ENCODE assay signal across 28 cellular contexts in genomic region chr6:71011861-71012260, GRCh38. TPM values are rescaled to one million over a fixed set of nuclear protein-coding genes. Genes with fewer than 3 reads are reported as not detected.
"Had no signal": no experiment of that assay in that cellular context is flagged by ENCODE, and none has a peak within 500 bp of the region (broad histone marks: within the 10 kb centered on the region; RNA-seq: fewer than 3 reads in every experiment).

No MANE protein-coding gene starts in this region.

- H3K4me3 ChIP-seq: hepatocyte, left ventricle myocardium inferior, right lobe of liver, skin epidermis, tibial artery had no signal

- H3K4me1 ChIP-seq: foreskin keratinocyte, left ventricle myocardium inferior, parathyroid adenoma, right lobe of liver, tibial artery had no signal

- FAIRE-seq: colon had no signal

- H3K27ac Mint-ChIP-seq: activated CD4-positive, alpha-beta T cell treated with anti-CD3 and anti-CD28 coated beads, Interleukin-2, amount 10 ng/mL, durations not matched to agents 24 days and 14 days; activated CD8-positive, alpha-beta memory T cell treated with anti-CD3 and anti-CD28 coated beads, Interleukin-2, amount 10 ng/mL, durations not matched to agents 7 days and 5 days; activated CD8-positive, alpha-beta T cell treated with anti-CD3 and anti-CD28 coated beads for 36 hours; activated naive CD4-positive, alpha-beta T cell treated with anti-CD3 and anti-CD28 coated beads, Interleukin-2, amount 50 U/mL, for 24 hours; immature natural killer cell; mesothelial cell of epicardium; natural killer cell; stimulated activated naive CD8-positive, alpha-beta T cell treated with anti-CD3 and anti-CD28 coated beads, Interleukin-15, Interleukin-2, amounts not matched to agents 100 ng/mL and 50 ng/mL, for 24 hours had no signal

- H3K4me3 Mint-ChIP-seq: activated CD4-positive, alpha-beta T cell treated with anti-CD3 and anti-CD28 coated beads, Interleukin-2, amount 10 ng/mL, durations not matched to agents 24 days and 14 days; activated CD8-positive, alpha-beta memory T cell treated with anti-CD3 and anti-CD28 coated beads, Interleukin-2, amount 10 ng/mL, durations not matched to agents 7 days and 5 days; activated CD8-positive, alpha-beta T cell treated with anti-CD3 and anti-CD28 coated beads for 36 hours; activated naive CD4-positive, alpha-beta T cell treated with anti-CD3 and anti-CD28 coated beads, Interleukin-2, amount 50 U/mL, for 24 hours; immature natural killer cell; mesothelial cell of epicardium; natural killer cell; stimulated activated naive CD8-positive, alpha-beta T cell treated with anti-CD3 and anti-CD28 coated beads, Interleukin-15, Interleukin-2, amounts not matched to agents 100 ng/mL and 50 ng/mL, for 24 hours had no signal

- H3K9me3 ChIP-seq: right lobe of liver had no signal

- H3K4me1 Mint-ChIP-seq: activated CD4-positive, alpha-beta T cell treated with anti-CD3 and anti-CD28 coated beads, Interleukin-2, amount 10 ng/mL, durations not matched to agents 24 days and 14 days; activated CD8-positive, alpha-beta memory T cell treated with anti-CD3 and anti-CD28 coated beads, Interleukin-2, amount 10 ng/mL, durations not matched to agents 7 days and 5 days; activated naive CD4-positive, alpha-beta T cell treated with anti-CD3 and anti-CD28 coated beads, Interleukin-2, amount 50 U/mL, for 24 hours; immature natural killer cell; natural killer cell had no signal

- H3K27me3 ChIP-seq: hepatocyte, right lobe of liver, tibial artery had no signal

- H3K36me3 ChIP-seq: left ventricle myocardium inferior, right lobe of liver, tibial artery had no signal

- H3K79me2 ChIP-seq: hepatocyte, parathyroid adenoma had no signal

- ATAC-seq: activated CD8-positive, alpha-beta T cell treated with anti-CD3 and anti-CD28 coated beads for 36 hours; natural killer cell had no signal

- H2AFZ ChIP-seq: hepatocyte, parathyroid adenoma had no signal

- H3K9ac ChIP-seq: parathyroid adenoma had no signal

- DNase-seq: activated CD4-positive, alpha-beta T cell treated with anti-CD3 and anti-CD28 coated beads, Interleukin-2, amount 10 ng/mL, durations not matched to agents 24 days and 14 days; activated CD8-positive, alpha-beta memory T cell treated with anti-CD3 and anti-CD28 coated beads, Interleukin-2, amount 10 ng/mL, durations not matched to agents 7 days and 5 days; activated CD8-positive, alpha-beta T cell treated with anti-CD3 and anti-CD28 coated beads for 36 hours; activated gamma-delta T cell; activated T-cell treated with anti-CD3 and anti-CD28 coated beads for 4 hours; aorta; central memory CD4-positive, alpha-beta T cell; effector memory CD4-positive, alpha-beta T cell; foreskin keratinocyte; immature natural killer cell; kidney glomerular epithelial cell; left ventricle myocardium inferior; mammary epithelial cell; natural killer cell; nucleus accumbens; right lobe of liver; stimulated activated CD4-positive, alpha-beta T cell treated with anti-CD3 and anti-CD28 coated beads, Interleukin-1b, Interleukin-23, amount 100 ng/mL, for 48 hours; tibial artery had no signal

- H3K9me3 Mint-ChIP-seq: activated CD4-positive, alpha-beta T cell treated with anti-CD3 and anti-CD28 coated beads, Interleukin-2, amount 10 ng/mL, durations not matched to agents 24 days and 14 days; activated CD8-positive, alpha-beta T cell treated with anti-CD3 and anti-CD28 coated beads for 36 hours; activated naive CD4-positive, alpha-beta T cell treated with anti-CD3 and anti-CD28 coated beads, Interleukin-2, amount 50 U/mL, for 24 hours; natural killer cell; stimulated activated naive CD8-positive, alpha-beta T cell treated with anti-CD3 and anti-CD28 coated beads, Interleukin-15, Interleukin-2, amounts not matched to agents 100 ng/mL and 50 ng/mL, for 24 hours had no signal

- H3K36me3 Mint-ChIP-seq: activated CD8-positive, alpha-beta memory T cell treated with anti-CD3 and anti-CD28 coated beads, Interleukin-2, amount 10 ng/mL, durations not matched to agents 7 days and 5 days; activated naive CD4-positive, alpha-beta T cell treated with anti-CD3 and anti-CD28 coated beads, Interleukin-2, amount 50 U/mL, for 24 hours; immature natural killer cell; mesothelial cell of epicardium; natural killer cell had no signal

- H3K4me2 ChIP-seq: hepatocyte had no signal

- H3K27ac ChIP-seq: foreskin keratinocyte, hepatocyte, left ventricle myocardium inferior, parathyroid adenoma, right lobe of liver, skin epidermis, tibial artery had no signal

RNA-seq across cellular contexts. Expression of gene B3GAT2, which starts 55.0 kb away (rescaled TPM):
- total RNA-seq: aorta; dermis microvascular lymphatic vessel endothelial cell; foreskin keratinocyte; left ventricle myocardium inferior; mammary epithelial cell; mesothelial cell of epicardium; natural killer cell; T-helper 2 cell treated with Interferon-gamma antibody and Interleukin-4, amounts not matched to agents 100 ng/mL and 5 ng/mL, for 36 hours; ureter had no signal
- polyA plus RNA-seq: foreskin keratinocyte, mammary epithelial cell had no signal
